In the genomic region with DNA sequence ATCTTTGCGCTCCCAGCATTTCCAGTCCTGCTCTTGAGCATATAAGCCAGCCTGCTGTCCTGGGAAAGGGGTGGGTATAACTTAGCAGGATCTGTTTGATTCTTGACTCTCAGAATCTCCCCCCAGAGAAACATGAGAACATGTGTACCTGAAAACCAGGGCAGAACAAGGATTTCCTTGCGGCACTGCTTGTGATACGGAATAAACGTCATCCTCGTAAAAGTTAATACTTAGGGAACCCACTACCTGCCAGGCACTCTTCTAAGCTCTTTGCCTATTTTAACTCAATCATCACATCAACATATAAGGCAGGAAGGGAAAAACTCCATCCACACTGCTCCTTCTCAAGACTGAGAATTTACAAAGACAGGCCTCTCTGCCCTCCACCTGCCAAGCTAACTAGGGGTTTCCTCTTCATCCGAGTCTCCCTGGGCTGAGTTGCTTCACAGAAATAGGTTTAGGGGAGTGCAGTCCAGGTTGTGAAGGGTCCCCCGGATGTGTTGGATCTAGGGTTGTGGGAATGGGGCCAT, we compare ENCODE assay signal across 8 cellular contexts. TPM values are rescaled to one million over a fixed set of nuclear protein-coding genes. Genes with fewer than 3 reads are reported as not detected.
DNase-seq lines count a peak whose midpoint lies in the region; ATAC-seq and TF ChIP-seq lines count a peak whose summit lies in the region.

No MANE protein-coding gene starts in this region.

- no peak overlapping the region for H3K18ac ChIP-seq in mesendoderm (ENCODE audit: low read length)

- in situ Hi-C loops in brain microvascular endothelial cell (cut with HindIII; ENCODE audit: low pct_ligation_motif_present, low sequenced_read_pairs): no loop called here

- H3K36me3 ChIP-seq in right atrium auricular region (no peaks in the 10 kb centered on the region), brain microvascular endothelial cell (replicated peaks) (no peaks in the 10 kb centered on the region), mesendoderm (ENCODE audit: control insufficient read depth, insufficient read depth, low read length) (no peaks in the 10 kb centered on the region), uterus (no peaks in the 10 kb centered on the region)

- H2BK15ac ChIP-seq in mesendoderm (replicated peaks; ENCODE audit: low read depth): no peak overlapping the region

- TF ChIP-seq CTCF in right atrium auricular region (IDR thresholded peaks at IDR 0.05) (no peak), brain microvascular endothelial cell (IDR thresholded peaks at IDR 0.05; ENCODE audit: low read depth, low read length, missing control alignments) (no peak), uterus (IDR thresholded peaks at IDR 0.05) (no peak)

- H2BK120ac ChIP-seq in mesendoderm (ENCODE audit: low read depth, low read length): no peak overlapping the region

- no CpG with 5 or more reads among the region's 7 CpGs for WGBS in mesendoderm (ENCODE audit: extremely low coverage, insufficient coverage, low lambda C conversion rate)

- no peaks in the 10 kb centered on the region for H3K79me1 ChIP-seq in mesendoderm (ENCODE audit: low read length)

- intact Hi-C loops in Right ventricle myocardium inferior (cut with DNase I): loop anchor here (1.0 to 5.0 kb wide), 3 partner anchors 25 to 132 kb away; a partner anchor contains a TSS
- intact Hi-C loops in uterus (cut with DNase I; ENCODE audit: low total_unique reads): loop anchor here (10.0 kb wide), 1 partner anchor 210 kb away; a partner anchor contains a TSS

- H3K56ac ChIP-seq in mesendoderm (ENCODE audit: low read length): peak overlapping the region; percentile 90

- no peak for DNase-seq in right atrium auricular region (ENCODE audit: low spot score)
- DNase-seq in Right ventricle myocardium inferior (ENCODE audit: missing footprints): no peak
- DNase-seq in brain microvascular endothelial cell: no peak
- no peak for DNase-seq in mesendoderm
- DNase-seq in uterus: no peak
- no peak for DNase-seq in ureter (ENCODE audit: low spot score)
- DNase-seq in NCI-H2171 treated with DMSO at 0.1 percent for 48 hours (lab: John Stamatoyannopoulos, UW): no peak
- DNase-seq in GM19238 (ENCODE audit: insufficient read length, low spot score): no peak

- no peaks in the 10 kb centered on the region for H3K79me2 ChIP-seq in mesendoderm (ENCODE audit: control insufficient read depth, insufficient read depth, low read length)

- peaks cover 0 to 6% of the 10 kb centered on the region in 2 donors for H3K4me1 ChIP-seq in right atrium auricular region
- H3K4me1 ChIP-seq in mesendoderm (ENCODE audit: control insufficient read depth, low read depth, low read length): peaks cover 4% of the 10 kb centered on the region
- H3K4me1 ChIP-seq in uterus: no peaks in the 10 kb centered on the region

- peak overlapping the region; percentile 77 for H3K9ac ChIP-seq in mesendoderm (ENCODE audit: low read length)

- H3K27ac ChIP-seq in right atrium auricular region (peak overlapping the region; percentile 94 to 97), brain microvascular endothelial cell (no peak overlapping the region), mesendoderm (ENCODE audit: low read depth, low read length) (no peak overlapping the region), uterus (peak overlapping the region; percentile 87 to 98)

- TF ChIP-seq POLR2A in uterus (IDR thresholded peaks at IDR 0.05): no peak

- H4K5ac ChIP-seq in mesendoderm (ENCODE audit: low read length): no peak overlapping the region

- H3K27me3 ChIP-seq in right atrium auricular region (no peaks in the 10 kb centered on the region), brain microvascular endothelial cell (replicated peaks) (no peaks in the 10 kb centered on the region), mesendoderm (ENCODE audit: insufficient read depth, low read length, poor library complexity) (no peaks in the 10 kb centered on the region), uterus (no peaks in the 10 kb centered on the region)

- H3K9me3 ChIP-seq in right atrium auricular region (no peaks in the 10 kb centered on the region), uterus (no peaks in the 10 kb centered on the region)

- no peak overlapping the region for H3K23ac ChIP-seq in mesendoderm (ENCODE audit: low read length)

- peak overlapping the region; percentile 94 for H3K4me2 ChIP-seq in mesendoderm (ENCODE audit: low read length)

- no peak for ATAC-seq in Right ventricle myocardium inferior

- no peak overlapping the region for H3K4ac ChIP-seq in mesendoderm (ENCODE audit: low read depth, low read length)

- no peak overlapping the region for H2BK5ac ChIP-seq in mesendoderm (ENCODE audit: low read length)

- H2AK5ac ChIP-seq in mesendoderm (ENCODE audit: low read length): no peak overlapping the region

- peak overlapping the region; percentile 89 to 92 for H3K4me3 ChIP-seq in right atrium auricular region
- peak overlapping the region; percentile 62 for H3K4me3 ChIP-seq in brain microvascular endothelial cell (ENCODE audit: low read depth, low read length)
- H3K4me3 ChIP-seq in mesendoderm (ENCODE audit: low read length): peak overlapping the region; percentile 59
- peak overlapping the region; percentile 50 to 89 for H3K4me3 ChIP-seq in uterus

- H4K8ac ChIP-seq in mesendoderm (ENCODE audit: low read depth, low read length): no peak overlapping the region

RNA-seq across cellular contexts. Expression of a gene that starts 1.1 kb away (rescaled TPM):
- 1 to 10 TPM; 4.6 to 9.9 TPM for total RNA-seq in right atrium auricular region
- 4.8 TPM for total RNA-seq in Right ventricle myocardium inferior
- 5.3 TPM for polyA plus RNA-seq in mesendoderm (2013, experiment 1 of 2)
- polyA plus RNA-seq in mesendoderm (2013, experiment 2 of 2): 5.2 TPM
- total RNA-seq in uterus: 10 to 100 TPM in 1 of 4 donors, 1 to 10 TPM in 2, under 1 TPM in 1; 0.88 to 14.8 (median 6.3) TPM
- total RNA-seq in ureter: 10.9 TPM

RNA-seq across cellular contexts. Expression of a gene that starts 23.7 kb away (rescaled TPM):
- total RNA-seq in right atrium auricular region (not detected), Right ventricle myocardium inferior (0.35 TPM), uterus (1 to 10 TPM in 1 of 4 donors, not detected in 3; 1.1 TPM), ureter (not detected)
- 0.04 TPM for polyA plus RNA-seq in mesendoderm (2013, experiment 1 of 2)
- 0.06 TPM for polyA plus RNA-seq in mesendoderm (2013, experiment 2 of 2)

RNA-seq across cellular contexts. Expression of a gene that starts 24.4 kb away (rescaled TPM):
- total RNA-seq in right atrium auricular region (100 to 1,000 TPM in 1 of 2 donors, 10 to 100 TPM in 1; 83.6 to 126 TPM), Right ventricle myocardium inferior (172 TPM), uterus (100 to 1,000 TPM in 1 of 4 donors, 10 to 100 TPM in 3; 44.6 to 138 (median 58.2) TPM), ureter (43.7 TPM)
- 32.8 TPM for polyA plus RNA-seq in mesendoderm (2013, experiment 1 of 2)
- 32.9 TPM for polyA plus RNA-seq in mesendoderm (2013, experiment 2 of 2)

RNA-seq across cellular contexts. Expression of a gene that starts 34.1 kb away (rescaled TPM):
- 100 to 1,000 TPM in 1 of 2 donors, 10 to 100 TPM in 1; 93.3 to 592 TPM for total RNA-seq in right atrium auricular region
- total RNA-seq in Right ventricle myocardium inferior: 174 TPM
- polyA plus RNA-seq in mesendoderm (2013, experiment 1 of 2): 50.0 TPM
- polyA plus RNA-seq in mesendoderm (2013, experiment 2 of 2): 53.3 TPM
- 1,000 to 10,000 TPM in 1 of 4 donors, 100 to 1,000 TPM in 3; 267 to 1,727 (median 599) TPM for total RNA-seq in uterus
- 301 TPM for total RNA-seq in ureter

RNA-seq across cellular contexts. Expression of a gene that starts 54.5 kb away (rescaled TPM):
- total RNA-seq in right atrium auricular region (10 to 100 TPM; 17.1 to 32.5 TPM), Right ventricle myocardium inferior (33.5 TPM), uterus (10 to 100 TPM; 19.7 to 89.4 (median 38.9) TPM), ureter (46.2 TPM)
- polyA plus RNA-seq in mesendoderm (2013, experiment 1 of 2): 96.2 TPM
- 97.5 TPM for polyA plus RNA-seq in mesendoderm (2013, experiment 2 of 2)

Comparison
In these comparisons a context has a peak if more than half of its experiments do, and no peak if none do; other contexts are left out.
1. H3K27ac ChIP-seq: peak in right atrium auricular region (2 of 2) and uterus (2 of 2); none in brain microvascular endothelial cell (single experiment) and mesendoderm (single experiment).
2. Peak in every context shown above with its lines, with median percentiles within 50 percentile points of each other: H3K4me3 ChIP-seq.